11 cellular contexts compared by ENCODE assay signal in the genomic region with DNA sequence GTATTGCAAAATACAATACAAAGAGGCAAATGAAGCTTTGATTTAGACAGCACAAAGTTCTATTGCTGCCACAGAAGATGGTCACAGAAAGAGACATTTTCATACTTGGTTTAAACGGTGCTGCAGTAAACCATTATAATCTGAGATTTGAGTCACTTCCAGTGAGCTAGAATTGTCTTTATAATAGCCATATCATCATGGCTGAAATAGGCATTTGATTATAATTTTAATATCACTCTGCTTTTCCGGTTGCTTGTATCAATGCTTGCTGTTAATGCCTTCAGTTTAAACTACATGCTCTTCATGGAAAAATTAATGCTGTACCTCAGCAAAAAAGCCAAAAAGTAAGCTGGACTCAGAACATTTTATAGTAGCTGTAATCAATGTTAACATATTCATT. TPM values are rescaled to one million over a fixed set of nuclear protein-coding genes. Genes with fewer than 3 reads are reported as not detected.
DNase-seq lines count a peak whose midpoint lies in the region; ATAC-seq and TF ChIP-seq lines count a peak whose summit lies in the region.
"Had no signal": no experiment of that assay in that cellular context is flagged by ENCODE, and none has a peak within 500 bp of the region (broad histone marks: within the 10 kb centered on the region; RNA-seq: fewer than 3 reads in every experiment).

No MANE protein-coding gene starts in this region.

- no peak overlapping the region for H3K27ac Mint-ChIP-seq in activated T-cell treated with anti-CD3 and anti-CD28 coated beads, Interleukin-2, amount 50 U/mL, for 72 hours
- no peak overlapping the region for H3K27ac Mint-ChIP-seq in glutamatergic neuron (ENCODE audit: unreplicated experiment)
- H3K27ac Mint-ChIP-seq: HFFc6 had no signal

- H3K4me3 Mint-ChIP-seq in activated T-cell treated with anti-CD3 and anti-CD28 coated beads, Interleukin-2, amount 50 U/mL, for 72 hours: peak overlapping the region; percentile 38 to 69
- peak overlapping the region; percentile 83 for H3K4me3 Mint-ChIP-seq in glutamatergic neuron (ENCODE audit: unreplicated experiment)

- WGBS in psoas muscle, 3 donors: 20 to 36% (median 21%) methylated on average over 2 of the region's 2 CpGs

- H3K79me2 ChIP-seq in OCI-LY3 (ENCODE audit: low read length): no peaks in the 10 kb centered on the region

- peaks cover 21% of the 10 kb centered on the region for H3K27me3 Mint-ChIP-seq in activated T-cell treated with anti-CD3 and anti-CD28 coated beads, Interleukin-2, amount 50 U/mL, for 72 hours (ENCODE audit: low read depth)
- peaks cover 7% of the 10 kb centered on the region for H3K27me3 Mint-ChIP-seq in glutamatergic neuron (ENCODE audit: unreplicated experiment)

- H3K27ac ChIP-seq in OCI-LY3 (ENCODE audit: low read length): no peak overlapping the region
- peak overlapping the region; percentile 92 for H3K27ac ChIP-seq in psoas muscle

- H3K36me3 ChIP-seq in OCI-LY3 (replicated peaks; ENCODE audit: low read depth, low read length) (no peaks in the 10 kb centered on the region), psoas muscle (ENCODE audit: insufficient read depth in 1 of 2, low read depth in 1 of 2) (no peaks in the 10 kb centered on the region)
- H3K36me3 ChIP-seq: pancreas had no signal

- H3K9me3 Mint-ChIP-seq in activated T-cell treated with anti-CD3 and anti-CD28 coated beads, Interleukin-2, amount 50 U/mL, for 72 hours: no peaks in the 10 kb centered on the region
- peaks cover 10% of the 10 kb centered on the region for H3K9me3 Mint-ChIP-seq in glutamatergic neuron (ENCODE audit: unreplicated experiment)
- H3K9me3 Mint-ChIP-seq: HFFc6 had no signal

- peaks cover 41% of the 10 kb centered on the region for H3K4me1 Mint-ChIP-seq in activated T-cell treated with anti-CD3 and anti-CD28 coated beads, Interleukin-2, amount 50 U/mL, for 72 hours (ENCODE audit: low read depth)
- H3K4me1 Mint-ChIP-seq in glutamatergic neuron (ENCODE audit: low read depth, unreplicated experiment): peaks cover 21% of the 10 kb centered on the region

- peaks cover 4 to 6% of the 10 kb centered on the region in 2 donors for H3K36me3 Mint-ChIP-seq in activated T-cell treated with anti-CD3 and anti-CD28 coated beads, Interleukin-2, amount 50 U/mL, for 72 hours (ENCODE audit: insufficient read depth in 2 of 2)
- H3K36me3 Mint-ChIP-seq in glutamatergic neuron (ENCODE audit: unreplicated experiment): no peaks in the 10 kb centered on the region

- H3K4me2 ChIP-seq in OCI-LY3 (ENCODE audit: low read length): no peak overlapping the region; the same call in 1 of the 2 replicates

- no peak for TF ChIP-seq CTCF in OCI-LY3 (IDR thresholded peaks at IDR 0.05; ENCODE audit: low read depth, low read length)
- no peak for TF ChIP-seq CTCF in glutamatergic neuron (IDR thresholded peaks at IDR 0.05; ENCODE audit: partially characterized antibody, unreplicated experiment)
- no peak for TF ChIP-seq CTCF in psoas muscle (IDR thresholded peaks at IDR 0.05)

- no peak for ATAC-seq in activated T-cell treated with anti-CD3 and anti-CD28 coated beads, Interleukin-2, amount 50 U/mL, for 72 hours (replicated peaks in 1 of 2)
- ATAC-seq in psoas muscle: no peak

- H3K4me1 ChIP-seq in OCI-LY3 (ENCODE audit: low read length): peaks cover 15% of the 10 kb centered on the region
- H3K4me1 ChIP-seq in psoas muscle: peaks cover 23% of the 10 kb centered on the region

- peak overlapping the region; percentile 67; the same call in 1 of the 2 replicates for H3K4me3 ChIP-seq in OCI-LY3 (ENCODE audit: low read length)
- H3K4me3 ChIP-seq in psoas muscle: peak overlapping the region; percentile 79

- no peak overlapping the region for H2AFZ ChIP-seq in OCI-LY3 (ENCODE audit: low read depth, low read length)

- no peak for DNase-seq in activated T-cell treated with anti-CD3 and anti-CD28 coated beads, Interleukin-2, amount 50 U/mL, for 72 hours
- no peak for DNase-seq in activated T-cell treated with anti-CD3 and anti-CD28 coated beads, Interleukin-2, amount 50 U/mL, for 48 hours
- DNase-seq in glutamatergic neuron: no peak
- DNase-seq in psoas muscle: no peak
- no peak for DNase-seq in UCSD-AML1 (lab: John Stamatoyannopoulos, UW; ENCODE audit: unreplicated experiment)
- no peak for DNase-seq in NCI-H2196 (lab: John Stamatoyannopoulos, UW; ENCODE audit: unreplicated experiment)
- no peak for DNase-seq in SKM-1 treated with dmso at 0.1 percent for 144 hours (lab: John Stamatoyannopoulos, UW; ENCODE audit: unreplicated experiment)
- DNase-seq: MM.1S had no signal

- H4K20me1 ChIP-seq in OCI-LY3 (ENCODE audit: insufficient read depth, low read length): no peaks in the 10 kb centered on the region

- no peak overlapping the region for H3K9ac ChIP-seq in OCI-LY3 (ENCODE audit: low read length)

- H3K9me3 ChIP-seq in OCI-LY3 (ENCODE audit: insufficient read depth, low read length) (no peaks in the 10 kb centered on the region), psoas muscle (no peaks in the 10 kb centered on the region)
- H3K9me3 ChIP-seq: pancreas had no signal

- intact Hi-C loops in psoas muscle (cut with DNase I): loop anchor here in 1 of 2 donors (5.0 kb wide), 2 partner anchors 50 to 155 kb away; a partner anchor contains a TSS

- H3K27me3 ChIP-seq in OCI-LY3 (ENCODE audit: low read depth, low read length) (no peaks in the 10 kb centered on the region), psoas muscle (ENCODE audit: insufficient read depth in 3 of 3, low read length in 2 of 3) (no peaks in the 10 kb centered on the region)
- H3K27me3 ChIP-seq: pancreas had no signal

RNA-seq across cellular contexts. Expression of a gene that starts 48.5 kb away (rescaled TPM):
- 1 to 10 TPM; 1.7 to 2.2 TPM for total RNA-seq in activated T-cell treated with anti-CD3 and anti-CD28 coated beads, Interleukin-2, amount 50 U/mL, for 72 hours
- 8.0 TPM for total RNA-seq in glutamatergic neuron (ENCODE audit: unreplicated experiment)
- 10 to 100 TPM in 3 of 4 donors, 1 to 10 TPM in 1; 6.1 to 16.9 (median 14.3) TPM for total RNA-seq in psoas muscle
- 1 to 10 TPM in 2 of 3 donors, under 1 TPM in 1; 0.44 to 9.8 (median 3.2) TPM for polyA plus RNA-seq in psoas muscle

RNA-seq across cellular contexts. Expression of a gene that starts 48.6 kb away (rescaled TPM):
- total RNA-seq in activated T-cell treated with anti-CD3 and anti-CD28 coated beads, Interleukin-2, amount 50 U/mL, for 72 hours: 10 to 100 TPM; 29.7 to 34.2 TPM
- total RNA-seq in glutamatergic neuron (ENCODE audit: unreplicated experiment) (68.5 TPM), psoas muscle (10 to 100 TPM; 28.3 to 52.3 (median 32.9) TPM)
- 10 to 100 TPM; 28.3 to 64.9 (median 30.7) TPM for polyA plus RNA-seq in psoas muscle
